7 cellular contexts compared by ENCODE assay signal in genomic region chr11:18768472-18768901, GRCh38. TPM values are rescaled to one million over a fixed set of nuclear protein-coding genes. Genes with fewer than 3 reads are reported as not detected.
DNase-seq lines count a peak whose midpoint lies in the region; ATAC-seq and TF ChIP-seq lines count a peak whose summit lies in the region.

No MANE protein-coding gene starts in this region.

- no peaks in the 10 kb centered on the region for H3K4me1 ChIP-seq in left lung

- no peak overlapping the region for H3K27ac ChIP-seq in left lung

- no peaks in the 10 kb centered on the region for H3K9me3 ChIP-seq in left lung

- ATAC-seq in GM19023 (IDR thresholded peaks at IDR 0.05; ENCODE audit: unreplicated experiment) (peak; percentile 79), GM21717 (IDR thresholded peaks at IDR 0.05; ENCODE audit: unreplicated experiment) (peak; percentile 93), HG03565 (IDR thresholded peaks at IDR 0.05; ENCODE audit: unreplicated experiment) (peak; percentile 90), left lung (peak; percentile 85)

- no peaks in the 10 kb centered on the region for H3K36me3 ChIP-seq in left lung

- TF ChIP-seq CTCF in left lung (IDR thresholded peaks at IDR 0.05) = no peak

- DNase-seq in left lung (peak in 1 of 2 donors; percentile 51), NCI-H1436 treated with DMSO at 0.1 percent for 48 hours (lab: John Stamatoyannopoulos, UW) (no peak), NCI-H446 treated with DMSO at 0.1 percent for 48 hours (lab: John Stamatoyannopoulos, UW) (no peak), pons (ENCODE audit: low spot score) (no peak)

- H3K4me3 ChIP-seq in left lung = no peak overlapping the region

- intact Hi-C loops in left lung (cut with DNase I) = no loop called here

- peaks cover 0 to 22% of the 10 kb centered on the region in 2 donors for H3K27me3 ChIP-seq in left lung

RNA-seq across cellular contexts. Expression of gene PTPN5, which starts 23.1 kb away (rescaled TPM):
- under 1 TPM in 1 of 2 donors, not detected in 1; 0.13 TPM for total RNA-seq in left lung

RNA-seq across cellular contexts. Expression of gene IGSF22, which starts 42.5 kb away (rescaled TPM):
- 1 to 10 TPM in 1 of 2 donors, under 1 TPM in 1; 0.52 to 1.1 TPM for total RNA-seq in left lung
